Comparison of ENCODE assay signal across 9 cellular contexts in the genomic region with DNA sequence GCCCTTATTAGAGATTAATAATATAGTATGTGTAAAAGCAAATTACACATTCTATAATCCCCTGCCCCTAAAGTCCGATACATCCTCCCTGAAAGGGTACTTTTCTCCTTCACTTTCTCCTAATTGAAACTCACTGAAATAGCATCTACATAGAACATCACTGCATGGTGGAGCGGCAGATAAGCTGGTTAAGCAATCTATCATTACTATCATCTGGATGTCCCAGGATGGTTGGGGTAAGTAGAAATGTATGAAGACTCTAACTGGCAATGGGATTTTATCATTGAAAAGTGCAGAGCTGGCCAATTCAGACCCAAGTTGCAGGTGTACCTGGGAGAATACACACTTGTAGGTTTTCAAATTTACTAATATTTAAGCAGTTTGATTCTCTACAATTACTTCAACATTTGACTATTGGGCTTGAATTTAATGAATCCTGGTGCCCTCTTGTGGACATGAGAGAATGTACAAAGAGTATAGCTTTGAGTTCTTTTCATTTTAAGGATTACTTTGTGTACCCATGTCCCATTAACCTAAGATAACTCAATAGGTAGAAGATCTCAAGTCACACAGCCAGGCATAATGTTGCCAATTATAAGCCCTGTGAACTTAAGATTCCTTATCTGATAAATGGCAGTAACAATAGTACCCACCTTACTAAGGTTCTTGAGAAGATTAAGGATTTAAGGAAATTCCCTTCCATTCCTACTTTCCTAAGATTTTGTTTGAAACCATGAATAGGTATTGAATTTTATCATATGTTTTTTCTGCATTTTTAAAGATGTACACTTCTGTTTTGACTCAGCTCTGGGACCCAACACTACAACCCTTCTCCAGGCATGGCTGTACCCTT.
A peak's percentile ranks its signal among the peaks of the same experiment; 100 is the strongest.
DNase-seq lines count a peak whose midpoint lies in the region; ATAC-seq and TF ChIP-seq lines count a peak whose summit lies in the region.
"Had no signal": no experiment of that assay in that cellular context is flagged by ENCODE, and none has a peak within 500 bp of the region (broad histone marks: within the 10 kb centered on the region; RNA-seq: fewer than 3 reads in every experiment).

No MANE protein-coding gene starts in this region.

- H3K27me3 ChIP-seq in psoas muscle (ENCODE audit: insufficient read depth in 3 of 3, low read length in 2 of 3) = no peaks in the 10 kb centered on the region
- H3K27me3 ChIP-seq: BLaER1 treated with 17β-estradiol and CSF1 and Interleukin-3, amounts not matched to agents 10 nM and 100 nM had no signal

- no peaks in the 10 kb centered on the region for H3K36me3 ChIP-seq in psoas muscle (ENCODE audit: insufficient read depth in 1 of 2, low read depth in 1 of 2)
- H3K36me3 ChIP-seq: BLaER1 treated with 17β-estradiol and CSF1 and Interleukin-3, amounts not matched to agents 10 nM and 100 nM had no signal

- no peaks in the 10 kb centered on the region for H3K4me1 ChIP-seq in psoas muscle

- WGBS in psoas muscle, 3 donors = 66 to 80% (median 71%) methylated on average over 2 of the region's 2 CpGs

- DNase-seq in NCI-H1105 treated with DMSO at 0.1 percent for 48 hours (lab: John Stamatoyannopoulos, UW) (peak; percentile 23), NCI-H1105 (lab: John Stamatoyannopoulos, UW) (no peak), SK-MEL-5 (ENCODE audit: low read depth, low spot score) (peak; percentile 76), fibroblast of pulmonary artery (ENCODE audit: low read depth) (peak; percentile 79), psoas muscle (no peak), activated T-cell treated with anti-CD3 and anti-CD28 coated beads for 4 hours (no peak)

- H3K4me3 ChIP-seq in fibroblast of pulmonary artery (replicated peaks; ENCODE audit: low read depth, low read length) (no peak overlapping the region), psoas muscle (no peak overlapping the region)
- H3K4me3 ChIP-seq: BLaER1 treated with 17β-estradiol and CSF1 and Interleukin-3, amounts not matched to agents 10 nM and 100 nM had no signal

- intact Hi-C loops in psoas muscle (cut with DNase I) = loop anchor here (5.0 to 10.0 kb wide), 4 partner anchors 73 to 330 kb away; partner anchors contain the start of gene FAM47E (in 1 of the 2)

- no peak for TF ChIP-seq EP300 in Ishikawa (IDR thresholded peaks at IDR 0.05; ENCODE audit: borderline replicate concordance)

- TF ChIP-seq RAD21 in Ishikawa (IDR thresholded peaks at IDR 0.05; ENCODE audit: low read depth) = peak; percentile 70

- H3K27ac ChIP-seq in psoas muscle = no peak overlapping the region
- H3K27ac ChIP-seq: BLaER1 treated with 17β-estradiol and CSF1 and Interleukin-3, amounts not matched to agents 10 nM and 100 nM had no signal

- in situ Hi-C loops in SK-MEL-5 (cut with HindIII; ENCODE audit: low pct_unique_long_range_greater_than_20kb, low sequenced_read_pairs) = no loop called here

- peak; percentile 64 for TF ChIP-seq CTCF in fibroblast of pulmonary artery (IDR thresholded peaks at IDR 0.05; ENCODE audit: low read length, missing control alignments)
- peak; percentile 75 for TF ChIP-seq CTCF in psoas muscle (IDR thresholded peaks at IDR 0.05)

- no peaks in the 10 kb centered on the region for H3K9me3 ChIP-seq in psoas muscle
- H3K9me3 ChIP-seq: BLaER1 treated with 17β-estradiol and CSF1 and Interleukin-3, amounts not matched to agents 10 nM and 100 nM had no signal

- peak; percentile 40 to 74 (median 54) for ATAC-seq in psoas muscle
- ATAC-seq in GM18520 (IDR thresholded peaks at IDR 0.05; ENCODE audit: unreplicated experiment) = no peak

TF ChIP-seq in Ishikawa, 13 proteins besides CTCF, POLR2A, EP300 and RAD21:
- TF ChIP-seq USF1 (IDR thresholded peaks at IDR 0.05) = no peak
- no peak for TF ChIP-seq TEAD4 (IDR thresholded peaks at IDR 0.05)
- no peak for TF ChIP-seq CREB1 (IDR thresholded peaks at IDR 0.05; ENCODE audit: low read depth)
- TF ChIP-seq, protein P1, sequence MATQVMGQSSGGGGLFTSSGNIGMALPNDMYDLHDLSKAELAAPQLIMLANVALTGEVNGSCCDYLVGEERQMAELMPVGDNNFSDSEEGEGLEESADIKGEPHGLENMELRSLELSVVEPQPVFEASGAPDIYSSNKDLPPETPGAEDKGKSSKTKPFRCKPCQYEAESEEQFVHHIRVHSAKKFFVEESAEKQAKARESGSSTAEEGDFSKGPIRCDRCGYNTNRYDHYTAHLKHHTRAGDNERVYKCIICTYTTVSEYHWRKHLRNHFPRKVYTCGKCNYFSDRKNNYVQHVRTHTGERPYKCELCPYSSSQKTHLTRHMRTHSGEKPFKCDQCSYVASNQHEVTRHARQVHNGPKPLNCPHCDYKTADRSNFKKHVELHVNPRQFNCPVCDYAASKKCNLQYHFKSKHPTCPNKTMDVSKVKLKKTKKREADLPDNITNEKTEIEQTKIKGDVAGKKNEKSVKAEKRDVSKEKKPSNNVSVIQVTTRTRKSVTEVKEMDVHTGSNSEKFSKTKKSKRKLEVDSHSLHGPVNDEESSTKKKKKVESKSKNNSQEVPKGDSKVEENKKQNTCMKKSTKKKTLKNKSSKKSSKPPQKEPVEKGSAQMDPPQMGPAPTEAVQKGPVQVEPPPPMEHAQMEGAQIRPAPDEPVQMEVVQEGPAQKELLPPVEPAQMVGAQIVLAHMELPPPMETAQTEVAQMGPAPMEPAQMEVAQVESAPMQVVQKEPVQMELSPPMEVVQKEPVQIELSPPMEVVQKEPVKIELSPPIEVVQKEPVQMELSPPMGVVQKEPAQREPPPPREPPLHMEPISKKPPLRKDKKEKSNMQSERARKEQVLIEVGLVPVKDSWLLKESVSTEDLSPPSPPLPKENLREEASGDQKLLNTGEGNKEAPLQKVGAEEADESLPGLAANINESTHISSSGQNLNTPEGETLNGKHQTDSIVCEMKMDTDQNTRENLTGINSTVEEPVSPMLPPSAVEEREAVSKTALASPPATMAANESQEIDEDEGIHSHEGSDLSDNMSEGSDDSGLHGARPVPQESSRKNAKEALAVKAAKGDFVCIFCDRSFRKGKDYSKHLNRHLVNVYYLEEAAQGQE (IDR thresholded peaks at IDR 0.05; ENCODE audit: low read depth) = no peak
- no peak for TF ChIP-seq FOXM1 (IDR thresholded peaks at IDR 0.05; ENCODE audit: borderline replicate concordance, low read depth)
- TF ChIP-seq ZBTB7A (IDR thresholded peaks at IDR 0.05; ENCODE audit: low read depth) = no peak
- TF ChIP-seq TCF12 (IDR thresholded peaks at IDR 0.05; ENCODE audit: low read depth) = no peak
TF ChIP-seq in Ishikawa: peak in this region for 0.

Comparison
In these comparisons a context has a peak if more than half of its experiments do, and no peak if none do; other contexts are left out.
1. DNase-seq: peak in NCI-H1105 treated with DMSO at 0.1 percent for 48 hours (single experiment), SK-MEL-5 (single experiment) and fibroblast of pulmonary artery (single experiment); none in NCI-H1105 (single experiment), psoas muscle (0 of 2) and activated T-cell treated with anti-CD3 and anti-CD28 coated beads for 4 hours (single experiment).